Comparison of ENCODE assay signal across 8 cellular contexts in genomic region chr9:4297151-4297794, GRCh38. TPM values are rescaled to one million over a fixed set of nuclear protein-coding genes. Genes with fewer than 3 reads are reported as not detected.
DNase-seq lines count a peak whose midpoint lies in the region; ATAC-seq, FAIRE-seq and TF ChIP-seq lines count a peak whose summit lies in the region.

No MANE protein-coding gene starts in this region.

- DNase-seq in CD4-positive, CD25-positive, alpha-beta regulatory T cell = peak in 2 of 3 donors; percentile 1 to 40
- peak; percentile 17 for DNase-seq in GM19238 (ENCODE audit: insufficient read length, low spot score)
- peak; percentile 74 for DNase-seq in HK-2 (ENCODE audit: unreplicated experiment)
- peak; percentile 70 to 83 for DNase-seq in SJSA1 (ENCODE audit: low read depth in 1 of 2, low spot score in 2 of 2)
- peak; percentile 15 to 46 (median 28) for DNase-seq in K562 (ENCODE audit: extremely low read depth in 1 of 4, low spot score in 3 of 4)
- DNase-seq in hypothalamus (lab: John Stamatoyannopoulos, UW) = peak in 45 of 51 donors; percentile 10 to 66 (median 37)
- DNase-seq in psoas muscle = peak; percentile 74 to 81

- peak overlapping the region; percentile 65 for H3K4me2 ChIP-seq in K562 (ENCODE audit: insufficient read depth, low read length)

- peak overlapping the region; percentile 59; the same call in 1 of the 2 replicates for H2AFZ ChIP-seq in K562 (ENCODE audit: low read depth, low read length)

- peaks cover 0 to 3% (median 0%) of the 10 kb centered on the region in 7 donors for H3K9me3 Mint-ChIP-seq in CD4-positive, CD25-positive, alpha-beta regulatory T cell

- H3K36me3 Mint-ChIP-seq in CD4-positive, CD25-positive, alpha-beta regulatory T cell = no peaks in the 10 kb centered on the region

- H3K27me3 Mint-ChIP-seq in CD4-positive, CD25-positive, alpha-beta regulatory T cell = peaks cover 74% of the 10 kb centered on the region

- H3K36me3 ChIP-seq in CD4-positive, CD25-positive, alpha-beta regulatory T cell (ENCODE audit: control insufficient read depth, insufficient read depth, low read length) = no peaks in the 10 kb centered on the region
- H3K36me3 ChIP-seq in SJSA1 = no peaks in the 10 kb centered on the region
- no peaks in the 10 kb centered on the region for H3K36me3 ChIP-seq in K562 (ENCODE audit: control insufficient read depth, insufficient read depth, low read length)
- H3K36me3 ChIP-seq in psoas muscle (ENCODE audit: insufficient read depth in 1 of 2, low read depth in 1 of 2) = no peaks in the 10 kb centered on the region

- H3K4me3 Mint-ChIP-seq in CD4-positive, CD25-positive, alpha-beta regulatory T cell = peak overlapping the region; percentile 61 to 93 (median 83)

- TF ChIP-seq CTCF in K562 (IDR thresholded peaks at IDR 0.05 in 2 of 3, conservative IDR thresholded peaks at IDR 0.05 in 1 of 3; ENCODE audit: insufficient read depth in 2 of 3, low read depth in 1 of 3, low read length in 3 of 3) (peak; percentile 15 to 26 (median 24); a peak in 2 of 6 replicates), psoas muscle (IDR thresholded peaks at IDR 0.05) (peak; percentile 26)

- no peak overlapping the region; a peak in 1 of 4 replicates for H3K9ac ChIP-seq in K562 (ENCODE audit: insufficient read depth in 1 of 2, low read depth in 2 of 2, low read length in 2 of 2)

- peaks cover 48% of the 10 kb centered on the region for H3K27me3 ChIP-seq in CD4-positive, CD25-positive, alpha-beta regulatory T cell (ENCODE audit: control insufficient read depth, insufficient read depth, low read length)
- H3K27me3 ChIP-seq in SJSA1 (replicated peaks) (no peaks in the 10 kb centered on the region), K562 (ENCODE audit: control insufficient read depth in 2 of 2, insufficient read depth in 2 of 2, low read length in 2 of 2) (peaks cover 8 to 23% of the 10 kb centered on the region in 2 experiments; a peak in 3 of 5 replicates), psoas muscle (ENCODE audit: insufficient read depth in 3 of 3, low read length in 2 of 3) (peaks cover 0 to 21% (median 0%) of the 10 kb centered on the region in 3 donors)

- H3K4me1 Mint-ChIP-seq in CD4-positive, CD25-positive, alpha-beta regulatory T cell = peaks cover 0 to 27% (median 12%) of the 10 kb centered on the region in 4 donors

- CTCF ChIA-PET in K562 (lab: Yijun Ruan, JAX; ENCODE audit: low intra/inter-chr PET ratio) = interaction anchor here (0.6 to 0.7 kb wide), 2 partner anchors 21 to 42 kb away, joined by 3 to 6 read pairs; no protein-coding TSS in a partner anchor

- FAIRE-seq in K562 (lab: Jason Lieb, UNC) = peak; percentile 55

- TF ChIP-seq EP300 in K562 (IDR thresholded peaks at IDR 0.05; ENCODE audit: low read length) = no peak

- intact Hi-C loops in K562 (cut with micrococcal nuclease) = no loop called here
- intact Hi-C loops in psoas muscle (cut with DNase I) = loop anchor here in 1 of 2 donors (5.0 to 10.0 kb wide), 2 partner anchors 152 to 770 kb away; partner anchors contain the start of gene RFX3

- peak; percentile 15 to 21 for ATAC-seq in CD4-positive, CD25-positive, alpha-beta regulatory T cell (ENCODE audit: low read depth in 2 of 2)
- peak; percentile 91 for ATAC-seq in K562
- ATAC-seq in psoas muscle = peak; percentile 46 to 63 (median 59)
- no peak for ATAC-seq in HG03469 (IDR thresholded peaks at IDR 0.05; ENCODE audit: unreplicated experiment)

- no peaks in the 10 kb centered on the region for H4K20me1 ChIP-seq in K562 (replicated peaks; ENCODE audit: control insufficient read depth, insufficient read depth, low read length)

- H3K79me2 ChIP-seq in K562 (ENCODE audit: control insufficient read depth, insufficient read depth, low read length) = no peaks in the 10 kb centered on the region

- no peak overlapping the region for H3K27ac ChIP-seq in CD4-positive, CD25-positive, alpha-beta regulatory T cell (ENCODE audit: insufficient read depth, low read length, poor library complexity, severe bottlenecking)
- H3K27ac ChIP-seq in SJSA1 (peak overlapping the region; percentile 84), K562 (ENCODE audit: extremely low read depth, low read depth, low read length) (no peak overlapping the region), psoas muscle (peak overlapping the region; percentile 89)

- peak overlapping the region in 1 of 3 donors; percentile 84 for H3K27ac Mint-ChIP-seq in CD4-positive, CD25-positive, alpha-beta regulatory T cell

- no TSS peak for BruUV-seq in K562 (replicated peaks; lab: Mats Ljungman, UMichigan)

- no peak; a peak in 2 of 4 replicates for TF ChIP-seq RAD21 in K562 (CRISPR knock-in tag; conservative IDR thresholded peaks at IDR 0.05 in 1 of 2, IDR thresholded peaks at IDR 0.05 in 1 of 2)

- H3K4me1 ChIP-seq in CD4-positive, CD25-positive, alpha-beta regulatory T cell (ENCODE audit: control insufficient read depth, insufficient read depth, low read length, poor library complexity, severe bottlenecking) = peaks cover 24% of the 10 kb centered on the region
- H3K4me1 ChIP-seq in SJSA1 (replicated peaks) = peaks cover 60% of the 10 kb centered on the region
- peaks cover 0 to 20% of the 10 kb centered on the region in 2 experiments; a peak in 2 of 5 replicates for H3K4me1 ChIP-seq in K562 (replicated peaks in 1 of 2; ENCODE audit: control insufficient read depth in 2 of 2, insufficient read depth in 2 of 2, low read length in 2 of 2)
- H3K4me1 ChIP-seq in psoas muscle = peaks cover 6% of the 10 kb centered on the region

- POLR2A ChIA-PET in K562 (lab: Yijun Ruan, JAX) = interaction anchor here (0.5 kb wide), 1 partner anchor 661 kb away, joined by 4 read pairs; no protein-coding TSS in a partner anchor

- TF ChIP-seq POLR2A in K562 (conservative IDR thresholded peaks at IDR 0.05) = no peak

- in situ Hi-C loops in K562 (cut with MboI) = no loop called here

- peak overlapping the region; percentile 51 for H3K4me3 ChIP-seq in CD4-positive, CD25-positive, alpha-beta regulatory T cell (ENCODE audit: low read depth, low read length)
- H3K4me3 ChIP-seq in SJSA1 (peak overlapping the region; percentile 68), K562 (peak overlapping the region; percentile 19), psoas muscle (peak overlapping the region; percentile 88)

- no peaks in the 10 kb centered on the region for H3K9me3 ChIP-seq in CD4-positive, CD25-positive, alpha-beta regulatory T cell (ENCODE audit: control insufficient read depth in 2 of 2, low read length in 2 of 2)
- H3K9me3 ChIP-seq in SJSA1 (replicated peaks) (no peaks in the 10 kb centered on the region), K562 (replicated peaks; ENCODE audit: control insufficient read depth, insufficient read depth, low read depth, low read length) (no peaks in the 10 kb centered on the region), psoas muscle (no peaks in the 10 kb centered on the region)

- H3K9me1 ChIP-seq in K562 (ENCODE audit: control insufficient read depth, insufficient read depth, low read length) = no peaks in the 10 kb centered on the region

- WGBS in K562 (ENCODE audit: insufficient coverage, low coverage, missing lambda C conversion rate) = 6% methylated on average over 18 of the region's 20 CpGs
- WGBS in psoas muscle, 3 donors = 4 to 8% (median 5%) methylated on average over 19 to 20 of the region's 20 CpGs

TF ChIP-seq in K562, 482 proteins besides CTCF, POLR2A, EP300 and RAD21 (continues in another document):
- TF ChIP-seq ZNF41 (CRISPR knock-in tag; conservative IDR thresholded peaks at IDR 0.05) (no peak), ZFP36 (IDR thresholded peaks at IDR 0.05; ENCODE audit: low read depth, low read length, partially characterized antibody) (no peak), ZNF354B (CRISPR knock-in tag; IDR thresholded peaks at IDR 0.05) (no peak), NCOA4 (IDR thresholded peaks at IDR 0.05; ENCODE audit: partially characterized antibody) (no peak), ZNF436 (CRISPR knock-in tag; IDR thresholded peaks at IDR 0.05) (no peak), RNF2 (IDR thresholded peaks at IDR 0.05) (no peak), ASH1L (IDR thresholded peaks at IDR 0.05; ENCODE audit: borderline replicate concordance, low read depth, partially characterized antibody) (no peak), GTF2A2 (tag; IDR thresholded peaks at IDR 0.05) (no peak), DDX20 (tag; IDR thresholded peaks at IDR 0.05; ENCODE audit: low read depth) (no peak)

RNA-seq across cellular contexts. Expression of gene GLIS3, which starts 2.6 kb away (rescaled TPM):
- 0.84 TPM for total RNA-seq in CD4-positive, CD25-positive, alpha-beta regulatory T cell
- under 1 TPM in 2 of 4 donors, not detected in 2; 0.11 to 0.69 TPM for polyA plus RNA-seq in CD4-positive, CD25-positive, alpha-beta regulatory T cell
- total RNA-seq in SJSA1 (2014; rRNA removed; shearing (Covaris generic)) = 0.94 and 5.2 TPM in 2 replicates
- 1.1 TPM in 1 of 2 replicates, not detected in the other for total RNA-seq in K562 (2011; cell fraction: chromatin; rRNA removed; ENCODE audit: low replicate concordance)
- total RNA-seq in K562 (2011; cell fraction: nucleolus; rRNA removed) = 0.26 TPM in 1 of 2 replicates, not detected in the other
- 0.59 TPM in 1 of 2 replicates, not detected in the other for total RNA-seq in K562 (2011; cell fraction: nucleoplasm; rRNA removed)
- total RNA-seq in K562 (2014; rRNA removed) = 0.14 and 0.37 TPM in 2 replicates
- 0.44 and 0.61 TPM in 2 replicates for total RNA-seq in K562 (2014; rRNA removed; fragmentation: Illumina TruSeq; extraction: Trizol)
- 0.49 and 0.51 TPM in 2 replicates for total RNA-seq in K562 (2015; rRNA removed; fragmentation: Illumina TruSeq; extraction: Trizol)
- 0.71 and 1.5 TPM in 2 replicates for total RNA-seq in K562 (2021)
- 0.08 TPM in 1 of 2 replicates, not detected in the other for polyA plus RNA-seq in K562 (2011; rRNA removed)
- polyA plus RNA-seq in K562 (2011; cell fraction: cytosol; rRNA removed) = 0.06 TPM in 1 of 2 replicates, not detected in the other
- polyA plus RNA-seq in K562 (2011; cell fraction: nucleus; rRNA removed) = 0.11 TPM in 1 of 2 replicates, not detected in the other
- 0.25 and 0.50 TPM in 2 replicates for polyA plus RNA-seq in K562 (2012)
- polyA plus RNA-seq in K562 (2014; fragmentation: Illumina TruSeq; extraction: Trizol) = 0.18 and 0.37 TPM in 2 replicates
- polyA plus RNA-seq in K562 (2014; fragmentation: Nextera tagmentation; extraction: Ambion mirVana) = under 1 TPM; 0.11 to 0.18 TPM
- polyA plus RNA-seq in K562 (2014; rRNA removed) = 0.01 and 0.30 TPM in 2 replicates
- polyA minus RNA-seq in K562 (2011; rRNA and poly(A)+ RNA removed) = 0.15 TPM in 1 of 2 replicates, not detected in the other
- polyA minus RNA-seq in K562 (2011; cell fraction: cytosol; rRNA and poly(A)+ RNA removed) = not detected in 2 replicates
- polyA minus RNA-seq in K562 (2011; cell fraction: nucleus; rRNA and poly(A)+ RNA removed) = 0.67 TPM in 1 of 2 replicates, not detected in the other
- total RNA-seq in psoas muscle = 1 to 10 TPM; 2.6 to 7.9 (median 5.9) TPM
- 1 to 10 TPM in 2 of 3 donors, under 1 TPM in 1; 0.65 to 2.6 (median 1.1) TPM for polyA plus RNA-seq in psoas muscle

Comparison
In these comparisons a context has a peak if more than half of its experiments do, and no peak if none do; other contexts are left out.
1. DNase-seq: peak in every context shown above with its lines; median percentile 78 in psoas muscle; 76 in SJSA1; 74 in HK-2; 37 in hypothalamus; 28 in K562; 20 in CD4-positive, CD25-positive, alpha-beta regulatory T cell; 17 in GM19238.
2. H3K27ac ChIP-seq: peak in SJSA1 (single experiment) and psoas muscle (single experiment); none in CD4-positive, CD25-positive, alpha-beta regulatory T cell (single experiment) and K562 (single experiment).
3. H3K4me3 ChIP-seq: peak in every context shown above with its lines; median percentile 88 in psoas muscle; 68 in SJSA1; 51 in CD4-positive, CD25-positive, alpha-beta regulatory T cell; 19 in K562.